In genomic region chr10:106355450-106355849, GRCh38 we compare ENCODE assay signal across 13 cellular contexts.
DNase-seq lines count a peak whose midpoint lies in the region; ATAC-seq, FAIRE-seq and TF ChIP-seq lines count a peak whose summit lies in the region.
"Had no signal": no experiment of that assay in that cellular context is flagged by ENCODE, and none has a peak within 500 bp of the region (broad histone marks: within the 10 kb centered on the region; RNA-seq: fewer than 3 reads in every experiment).

No MANE protein-coding gene starts in this region.

- H3K9ac ChIP-seq in KMS-11 (no peak overlapping the region), GM12878 (ENCODE audit: control insufficient read depth, insufficient read depth, low read length) (no peak overlapping the region)

- no TSS peak for BruUV-seq in GM12878 (replicated peaks; lab: Mats Ljungman, UMichigan)

- H3K9me3 ChIP-seq in DOHH2 (ENCODE audit: control insufficient read depth, insufficient read depth, low read length) (no peaks in the 10 kb centered on the region), GM12878 (replicated peaks; ENCODE audit: control insufficient read depth, insufficient read depth, low read length) (no peaks in the 10 kb centered on the region)

- no peak for TF ChIP-seq EP300 in GM12878 (IDR thresholded peaks at IDR 0.05; ENCODE audit: borderline replicate concordance in 1 of 2, control insufficient read depth in 1 of 2, low read depth in 2 of 2, low read length in 2 of 2)

- no peaks in the 10 kb centered on the region for H3K36me3 ChIP-seq in DOHH2 (ENCODE audit: control insufficient read depth, low read length)
- no peaks in the 10 kb centered on the region for H3K36me3 ChIP-seq in KMS-11 (ENCODE audit: insufficient read depth)
- no peaks in the 10 kb centered on the region for H3K36me3 ChIP-seq in GM12878 (ENCODE audit: control insufficient read depth in 2 of 2, insufficient read depth in 2 of 2, low read length in 1 of 2)

- H3F3A ChIP-seq in DOHH2 (ENCODE audit: control insufficient read depth, insufficient read depth), result no peaks in the 10 kb centered on the region

- no peaks in the 10 kb centered on the region for H3K27me3 ChIP-seq in DOHH2 (ENCODE audit: control insufficient read depth, low read length)
- H3K27me3 ChIP-seq in KMS-11 (ENCODE audit: insufficient read depth, low read depth), result no peaks in the 10 kb centered on the region
- H3K27me3 ChIP-seq in GM12878 (replicated peaks in 1 of 2; ENCODE audit: control insufficient read depth in 2 of 2, insufficient read depth in 2 of 2, low read length in 1 of 2), result no peaks in the 10 kb centered on the region

- RAD21 ChIA-PET in GM12878 (lab: Charles Lee; ENCODE audit: unreplicated experiment), result no interaction called here

- in situ Hi-C loops in GM12878 (cut with MboI), result no loop called here

- intact Hi-C loops in GM12878 (cut with micrococcal nuclease; ENCODE audit: unreplicated experiment), result no loop called here

- H4K20me1 ChIP-seq in DOHH2 (ENCODE audit: control insufficient read depth, insufficient read depth, low read depth, low read length), result no peaks in the 10 kb centered on the region
- H4K20me1 ChIP-seq in KMS-11 (ENCODE audit: insufficient read depth), result no peaks in the 10 kb centered on the region
- H4K20me1 ChIP-seq in GM12878 (ENCODE audit: control insufficient read depth, insufficient read depth), result no peaks in the 10 kb centered on the region

- H3K79me2 ChIP-seq in DOHH2 (ENCODE audit: control insufficient read depth, low read length) (no peaks in the 10 kb centered on the region), KMS-11 (ENCODE audit: insufficient read depth, low read depth) (no peaks in the 10 kb centered on the region), GM12878 (ENCODE audit: control insufficient read depth, insufficient read depth, low read length) (no peaks in the 10 kb centered on the region)

- H3K27ac ChIP-seq in DOHH2 (ENCODE audit: low read depth, low read length) (no peak overlapping the region), KMS-11 (no peak overlapping the region), GM12878 (ENCODE audit: control insufficient read depth, insufficient read depth) (no peak overlapping the region)

- CTCF ChIA-PET in GM12878 (lab: Yijun Ruan, JAX), result interaction anchor here (0.9 to 1.6 kb wide), 5 partner anchors 10 to 1294 kb away, joined by 3 to 9 read pairs (median 6); no protein-coding TSS in a partner anchor

- TF ChIP-seq CTCF in DOHH2 (IDR thresholded peaks at IDR 0.05; ENCODE audit: low read depth, low read length, poor library complexity, severe bottlenecking), result peak; percentile 53
- TF ChIP-seq CTCF in KMS-11 (conservative IDR thresholded peaks at IDR 0.05; ENCODE audit: low read depth, low read length), result peak; percentile 39; the same call in 1 of the 2 replicates
- TF ChIP-seq CTCF in GM12878 (IDR thresholded peaks at IDR 0.05 in 2 of 3, conservative IDR thresholded peaks at IDR 0.05 in 1 of 3; ENCODE audit: control insufficient read depth in 2 of 3, extremely low read depth in 1 of 3, insufficient read depth in 1 of 3, low read depth in 3 of 3, low read length in 3 of 3), result peak; percentile 12 to 26 (median 19); a peak in 2 of 6 replicates

- no peak for DNase-seq in GM12878 (ENCODE audit: low read depth, low spot score)
- peak; percentile 2 for DNase-seq in left kidney (ENCODE audit: low read depth, low spot score)
- DNase-seq in GOT3 (lab: John Stamatoyannopoulos, UW), result no peak
- no peak for DNase-seq in occipital lobe (lab: John Stamatoyannopoulos, UW)
- DNase-seq in NCI-H1105 (lab: John Stamatoyannopoulos, UW), result no peak
- DNase-seq: activated T-cell treated with anti-CD3 and anti-CD28 coated beads, Interleukin-2, amount 50 U/mL, for 1 hour; kidney; NCI-H187; stimulated activated naive CD4-positive, alpha-beta T cell had no signal

- H3K4me2 ChIP-seq in DOHH2 (ENCODE audit: low read length) (no peak overlapping the region), KMS-11 (no peak overlapping the region), GM12878 (ENCODE audit: control insufficient read depth, insufficient read depth) (no peak overlapping the region)

- no peak for TF ChIP-seq POLR2A in GM12878 (IDR thresholded peaks at IDR 0.05; ENCODE audit: low read depth, low read length)

- 6% methylated on average over 2 of the region's 2 CpGs for WGBS in GM12878 (ENCODE audit: insufficient coverage, insufficient replicate concordance, low lambda C conversion rate, missing lambda C conversion rate)

- ATAC-seq in GM12878 (peak; percentile 52; the same call in 2 of the 3 replicates), GM18498 (IDR thresholded peaks at IDR 0.05; ENCODE audit: unreplicated experiment) (no peak)
- ATAC-seq: esophagus mucosa had no signal

- no peak for FAIRE-seq in GM12878 (lab: Jason Lieb, UNC)
- FAIRE-seq: kidney had no signal

- SMC1A ChIA-PET in GM12878 (lab: Charles Lee; ENCODE audit: uncharacterized antibody, unreplicated experiment), result interaction anchor here (1.1 to 1.3 kb wide), 3 partner anchors 9 to 405 kb away, joined by 3 read pairs; no protein-coding TSS in a partner anchor

- H3K9me2 ChIP-seq in DOHH2 (replicated peaks; ENCODE audit: control insufficient read depth, low read length), result no peaks in the 10 kb centered on the region; the same call in 1 of the 2 replicates

- H2AFZ ChIP-seq in KMS-11 (ENCODE audit: low read depth) (no peak overlapping the region), GM12878 (ENCODE audit: control insufficient read depth, low read depth, low read length) (no peak overlapping the region)

- TF ChIP-seq RAD21 in GM12878 (IDR thresholded peaks at IDR 0.05; ENCODE audit: insufficient read depth, low read depth, low read length), result peak; percentile 12; the same call in 1 of the 2 replicates

- POLR2A ChIA-PET in GM12878 (lab: Charles Lee), result no interaction called here

- H3K4me1 ChIP-seq in DOHH2 (ENCODE audit: control insufficient read depth, low read length) (no peaks in the 10 kb centered on the region), KMS-11 (ENCODE audit: low read depth, poor library complexity, severe bottlenecking) (no peaks in the 10 kb centered on the region), GM12878 (ENCODE audit: control insufficient read depth, insufficient read depth, low read length) (no peaks in the 10 kb centered on the region)

- H3K4me3 ChIP-seq in DOHH2 (ENCODE audit: low read length) (no peak overlapping the region), KMS-11 (IDR thresholded peaks at IDR 0.05; ENCODE audit: insufficient read depth, low read depth, low read length) (no peak overlapping the region), GM12878 (no peak overlapping the region)

TF ChIP-seq in GM12878, 131 proteins besides CTCF, POLR2A, EP300 and RAD21:
- TF ChIP-seq HDAC6 (IDR thresholded peaks at IDR 0.05; ENCODE audit: unreplicated experiment) (no peak), CHD1 (IDR thresholded peaks at IDR 0.05; ENCODE audit: low read depth, low read length) (no peak), MXI1 (IDR thresholded peaks at IDR 0.05; ENCODE audit: low read depth, low read length) (no peak), ZNF207 (IDR thresholded peaks at IDR 0.05; ENCODE audit: borderline replicate concordance) (no peak), YBX1 (IDR thresholded peaks at IDR 0.05) (no peak), ELK1 (IDR thresholded peaks at IDR 0.05; ENCODE audit: low read depth, low read length) (no peak), ASH2L (IDR thresholded peaks at IDR 0.05; ENCODE audit: borderline replicate concordance, low read depth) (no peak), BHLHE40 (IDR thresholded peaks at IDR 0.05; ENCODE audit: borderline replicate concordance in 1 of 2, low read depth in 2 of 2, low read length in 1 of 2) (no peak)
